Comparison of ENCODE assay signal across 11 cellular contexts in the genomic region with DNA sequence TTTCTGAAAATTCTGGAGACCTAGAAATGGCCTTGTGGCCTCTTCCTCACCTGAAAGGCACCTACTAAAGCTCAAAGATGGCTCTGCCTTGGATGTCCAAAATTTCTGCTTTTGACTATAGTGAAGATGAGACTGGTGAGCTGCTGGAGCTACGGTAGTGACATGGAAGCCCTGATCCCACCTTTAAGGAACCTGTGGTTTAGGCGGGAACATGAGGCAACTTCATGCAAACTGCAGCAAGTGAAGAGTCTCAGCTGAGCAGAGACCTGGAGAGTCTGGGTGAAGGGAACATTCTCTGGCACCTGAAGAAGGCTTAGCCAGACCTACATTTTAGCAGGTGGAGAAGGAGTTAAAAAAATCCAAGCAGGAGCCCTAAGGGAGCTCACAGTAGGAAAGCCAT.
"Had no signal": no experiment of that assay in that cellular context is flagged by ENCODE, and none has a peak within 500 bp of the region (broad histone marks: within the 10 kb centered on the region; RNA-seq: fewer than 3 reads in every experiment).

No MANE protein-coding gene starts in this region.

- H3K27ac Mint-ChIP-seq: nephron had no signal

- H3K27me3 Mint-ChIP-seq: activated CD4-positive, alpha-beta T cell treated with anti-CD3 and anti-CD28 coated beads for 36 hours had no signal

- H3K4me3 ChIP-seq: dorsolateral prefrontal cortex, esophagus squamous epithelium, lower lobe of right lung had no signal

- H3K27ac ChIP-seq: dorsolateral prefrontal cortex, esophagus squamous epithelium, lower lobe of right lung had no signal

- H3K9me3 ChIP-seq: esophagus squamous epithelium, lower lobe of right lung had no signal

- DNase-seq: activated CD4-positive, alpha-beta T cell treated with anti-CD3 and anti-CD28 coated beads for 36 hours; activated gamma-delta T cell treated with Interleukin-2 at 50 U/mL for 16 hours; dorsolateral prefrontal cortex; esophagus squamous epithelium; glutamatergic neuron; immature natural killer cell; lower lobe of right lung; stimulated activated CD4-positive, alpha-beta T cell treated with anti-CD3 and anti-CD28 coated beads, Interleukin-12 subunit alpha, Interleukin-12 subunit beta, amount 100 ng/mL, for 4 hours; stimulated activated naive CD8-positive, alpha-beta T cell treated with anti-CD3 and anti-CD28 coated beads, Interleukin-15, amount 100 ng/mL, for 72 hours; T1000 had no signal

- H3K9me3 Mint-ChIP-seq: immature natural killer cell; nephron; stimulated activated naive CD8-positive, alpha-beta T cell treated with anti-CD3 and anti-CD28 coated beads, Interleukin-15, amount 100 ng/mL, for 72 hours had no signal

- H3K4me3 Mint-ChIP-seq: activated CD4-positive, alpha-beta T cell treated with anti-CD3 and anti-CD28 coated beads for 36 hours; immature natural killer cell; nephron; stimulated activated naive CD8-positive, alpha-beta T cell treated with anti-CD3 and anti-CD28 coated beads, Interleukin-15, amount 100 ng/mL, for 72 hours had no signal

- H3K27me3 ChIP-seq: dorsolateral prefrontal cortex, esophagus squamous epithelium had no signal

- ATAC-seq: activated CD4-positive, alpha-beta T cell treated with anti-CD3 and anti-CD28 coated beads for 36 hours; lower lobe of right lung; stimulated activated naive CD8-positive, alpha-beta T cell treated with anti-CD3 and anti-CD28 coated beads, Interleukin-15, amount 100 ng/mL, for 72 hours had no signal
